ENCODE assay signal across 24 cellular contexts in genomic region chr9:133273819-133274218, GRCh38. TPM values are rescaled to one million over a fixed set of nuclear protein-coding genes. Genes with fewer than 3 reads are reported as not detected.
DNase-seq lines count a peak whose midpoint lies in the region; TF ChIP-seq lines count a peak whose summit lies in the region.
"Had no signal": no experiment of that assay in that cellular context is flagged by ENCODE, and none has a peak within 500 bp of the region (broad histone marks: within the 10 kb centered on the region; RNA-seq: fewer than 3 reads in every experiment).

No MANE protein-coding gene starts in this region.

- H3K4me1 Mint-ChIP-seq in T-helper 1 cell treated with Interleukin-12 subunit alpha and Interleukin-12 subunit beta and Interleukin-4 antibody, amounts not matched to agents 30 μg/mL and 1 μg/mL, for 36 hours (ENCODE audit: low read depth), result peaks cover 10% of the 10 kb centered on the region
- H3K4me1 Mint-ChIP-seq in nephron, result no peaks in the 10 kb centered on the region

- TF ChIP-seq POLR2A in transverse colon (IDR thresholded peaks at IDR 0.05), result peak; percentile 56

- no peak for TF ChIP-seq EP300 in transverse colon (IDR thresholded peaks at IDR 0.05; ENCODE audit: low read depth)

- no peaks in the 10 kb centered on the region for H3K9me3 ChIP-seq in transverse colon
- H3K9me3 ChIP-seq: HAP-1 had no signal

- H3K36me3 Mint-ChIP-seq in T-helper 1 cell treated with Interleukin-12 subunit alpha and Interleukin-12 subunit beta and Interleukin-4 antibody, amounts not matched to agents 30 μg/mL and 1 μg/mL, for 36 hours (ENCODE audit: low read depth), result no peaks in the 10 kb centered on the region
- H3K36me3 Mint-ChIP-seq in nephron (ENCODE audit: low read depth), result no peaks in the 10 kb centered on the region

- H3K9me3 Mint-ChIP-seq in T-helper 1 cell treated with Interleukin-12 subunit alpha and Interleukin-12 subunit beta and Interleukin-4 antibody, amounts not matched to agents 30 μg/mL and 1 μg/mL, for 36 hours, result no peaks in the 10 kb centered on the region
- peaks cover 3% of the 10 kb centered on the region for H3K9me3 Mint-ChIP-seq in nephron
- H3K9me3 Mint-ChIP-seq: activated naive CD4-positive, alpha-beta T cell treated with anti-CD3 and anti-CD28 coated beads, Interleukin-2, amount 50 U/mL, for 72 hours; activated T-cell treated with anti-CD3 and anti-CD28 coated beads, Interleukin-2, amount 50 U/mL, for 24 hours had no signal

- H3K4me1 ChIP-seq in transverse colon, result peaks cover 3 to 51% (median 11%) of the 10 kb centered on the region in 4 donors
- H3K4me1 ChIP-seq: HAP-1 had no signal

- H3K36me3 ChIP-seq in transverse colon, result no peaks in the 10 kb centered on the region
- H3K36me3 ChIP-seq: brain microvascular endothelial cell, HAP-1 had no signal

- H3K27ac ChIP-seq in transverse colon, result peak overlapping the region; percentile 92 to 98 (median 94)
- H3K27ac ChIP-seq: brain microvascular endothelial cell, KMS-11 had no signal

- H3K27me3 Mint-ChIP-seq in T-helper 1 cell treated with Interleukin-12 subunit alpha and Interleukin-12 subunit beta and Interleukin-4 antibody, amounts not matched to agents 30 μg/mL and 1 μg/mL, for 36 hours (ENCODE audit: low read depth), result peaks cover 59% of the 10 kb centered on the region
- H3K27me3 Mint-ChIP-seq in nephron (ENCODE audit: low read depth), result peaks cover 70% of the 10 kb centered on the region

- H3K4me3 Mint-ChIP-seq in T-helper 1 cell treated with Interleukin-12 subunit alpha and Interleukin-12 subunit beta and Interleukin-4 antibody, amounts not matched to agents 30 μg/mL and 1 μg/mL, for 36 hours, result peak overlapping the region; percentile 35
- H3K4me3 Mint-ChIP-seq in nephron, result peak overlapping the region; percentile 66 to 84 (median 83)
- H3K4me3 Mint-ChIP-seq: activated T-cell treated with anti-CD3 and anti-CD28 coated beads, Interleukin-2, amount 50 U/mL, for 24 hours had no signal

- 44 to 70% methylated on average over 2 to 11 of the region's 11 CpGs for WGBS in transverse colon (ENCODE audit: low coverage in 1 of 2), 2 donors

- H3K27me3 ChIP-seq in transverse colon, result peaks cover 18% of the 10 kb centered on the region

- intact Hi-C loops in transverse colon (cut with DNase I; ENCODE audit: low total_unique reads), result no loop called here

- TF ChIP-seq CTCF in epithelial cell of proximal tubule (conservative IDR thresholded peaks at IDR 0.05; ENCODE audit: low read depth, low read length) (no peak), nephron (IDR thresholded peaks at IDR 0.05; ENCODE audit: unreplicated experiment in 3 of 3) (no peak), transverse colon (IDR thresholded peaks at IDR 0.05) (no peak)

- in situ Hi-C loops in transverse colon (cut with MboI; ENCODE audit: low pct_ligation_motif_present in 1 of 4, low pct_unique_long_range_greater_than_20kb in 1 of 4, low sequenced_read_pairs in 3 of 4), result no loop called here

- H3K4me3 ChIP-seq in epithelial cell of proximal tubule (ENCODE audit: low read depth, low read length) (peak overlapping the region; percentile 64), transverse colon (peak overlapping the region in 3 of 4 donors; percentile 54 to 78 (median 70))
- H3K4me3 ChIP-seq: HAP-1 had no signal

- DNase-seq in T-helper 1 cell (no peak), epithelial cell of proximal tubule (ENCODE audit: low read depth) (no peak), transverse colon (peak; percentile 55), NCI-H345 (lab: John Stamatoyannopoulos, UW) (no peak), NCI-H2107 treated with DMSO at 0.1 percent for 48 hours (lab: John Stamatoyannopoulos, UW; ENCODE audit: unreplicated experiment) (no peak), HUDEP-2 (lab: John Stamatoyannopoulos, UW; ENCODE audit: unreplicated experiment in 76 of 76) (no peak)
- DNase-seq: activated CD4-positive, alpha-beta T cell treated with anti-CD3 and anti-CD28 coated beads, Interleukin-2, amount 50 U/mL, for 4 hours; activated T-cell treated with anti-CD3 and anti-CD28 coated beads, Interleukin-2, amount 50 U/mL, for 24 hours; brain microvascular endothelial cell; C1 segment of cervical spinal cord; islet precursor cell; midbrain; NCI-H1048; NCI-H2107; posterior cingulate gyrus; stimulated activated CD4-positive, alpha-beta T cell treated with anti-CD3 and anti-CD28 coated beads, Interleukin-12 subunit alpha, Interleukin-12 subunit beta, amount 100 ng/mL, for 4 hours; stimulated activated naive CD4-positive, alpha-beta T cell had no signal

- no peak overlapping the region for H3K27ac Mint-ChIP-seq in T-helper 1 cell treated with Interleukin-12 subunit alpha and Interleukin-12 subunit beta and Interleukin-4 antibody, amounts not matched to agents 30 μg/mL and 1 μg/mL, for 36 hours
- H3K27ac Mint-ChIP-seq in nephron, result peak overlapping the region; percentile 50 to 83 (median 74)
- H3K27ac Mint-ChIP-seq: activated naive CD4-positive, alpha-beta T cell treated with anti-CD3 and anti-CD28 coated beads, Interleukin-2, amount 50 U/mL, for 72 hours; activated T-cell treated with anti-CD3 and anti-CD28 coated beads, Interleukin-2, amount 50 U/mL, for 24 hours; dendritic cell treated with granulocyte-macrophage colony-stimulating factor and Interleukin-4, amounts not matched to agents 40 ng/mL and 50 ng/mL, for 4 days had no signal

RNA-seq across cellular contexts. Expression of gene ABO, which starts 1.2 kb away (rescaled TPM):
- total RNA-seq in epithelial cell of proximal tubule (0.65 and 2.5 TPM in 2 replicates), transverse colon (100 to 1,000 TPM in 3 of 4 donors, 10 to 100 TPM in 1; 77.4 to 199 (median 141) TPM)
- total RNA-seq: activated naive CD4-positive, alpha-beta T cell treated with anti-CD3 and anti-CD28 coated beads, Interleukin-2, amount 50 U/mL, for 72 hours; fibroblast of lung had no signal

Comparison
In these comparisons a context has a peak if more than half of its experiments do, and no peak if none do; other contexts are left out.
1. RNA of gene ABO, which starts 1.2 kb away (total RNA-seq): 77.4 to 199 TPM in transverse colon; 0.65 to 2.5 TPM in epithelial cell of proximal tubule; every median in the first group is over 10 times any median in the second.